In the genomic region with DNA sequence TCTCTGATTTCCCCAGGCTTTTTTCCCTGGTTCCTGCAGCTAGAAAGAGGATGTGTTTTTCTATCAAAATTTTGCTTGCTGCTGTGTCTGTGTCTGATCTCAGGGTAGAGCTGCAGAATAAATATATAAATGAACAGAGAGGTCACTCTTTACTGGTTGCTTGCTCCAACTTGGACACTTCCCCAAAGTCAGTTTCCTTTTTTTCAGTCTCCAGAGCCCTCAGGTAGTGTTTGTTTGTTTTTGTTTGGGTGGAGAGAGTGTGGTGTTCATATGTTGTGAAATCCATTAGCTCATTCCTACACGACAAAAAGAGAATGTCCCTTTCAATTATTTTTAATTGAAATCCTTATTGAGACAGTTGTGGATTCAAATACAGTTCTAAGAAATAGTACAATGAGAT, we compare ENCODE assay signal across 3 cellular contexts.
A peak's percentile ranks its signal among the peaks of the same experiment; 100 is the strongest.
TF ChIP-seq lines count a peak whose summit lies in the region.

No MANE protein-coding gene starts in this region.

TF ChIP-seq in liver, 16 proteins besides CTCF, POLR2A, EP300 and RAD21 (continued from another document):
- TF ChIP-seq SP1 (IDR thresholded peaks at IDR 0.05) (no peak), JUND (IDR thresholded peaks at IDR 0.05) (peak in 1 of 2 donors; percentile 22), FOXA2 (IDR thresholded peaks at IDR 0.05) (no peak), GABPA (IDR thresholded peaks at IDR 0.05 in 1 of 2, conservative IDR thresholded peaks at IDR 0.05 in 1 of 2) (no peak), FOXA1 (IDR thresholded peaks at IDR 0.05) (no peak), TAF1 (conservative IDR thresholded peaks at IDR 0.05) (no peak), NR2F2 (IDR thresholded peaks at IDR 0.05) (no peak)
- TF ChIP-seq, protein P1, sequence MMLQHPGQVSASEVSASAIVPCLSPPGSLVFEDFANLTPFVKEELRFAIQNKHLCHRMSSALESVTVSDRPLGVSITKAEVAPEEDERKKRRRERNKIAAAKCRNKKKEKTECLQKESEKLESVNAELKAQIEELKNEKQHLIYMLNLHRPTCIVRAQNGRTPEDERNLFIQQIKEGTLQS (IDR thresholded peaks at IDR 0.05): no peak
- TF ChIP-seq, protein P2, sequence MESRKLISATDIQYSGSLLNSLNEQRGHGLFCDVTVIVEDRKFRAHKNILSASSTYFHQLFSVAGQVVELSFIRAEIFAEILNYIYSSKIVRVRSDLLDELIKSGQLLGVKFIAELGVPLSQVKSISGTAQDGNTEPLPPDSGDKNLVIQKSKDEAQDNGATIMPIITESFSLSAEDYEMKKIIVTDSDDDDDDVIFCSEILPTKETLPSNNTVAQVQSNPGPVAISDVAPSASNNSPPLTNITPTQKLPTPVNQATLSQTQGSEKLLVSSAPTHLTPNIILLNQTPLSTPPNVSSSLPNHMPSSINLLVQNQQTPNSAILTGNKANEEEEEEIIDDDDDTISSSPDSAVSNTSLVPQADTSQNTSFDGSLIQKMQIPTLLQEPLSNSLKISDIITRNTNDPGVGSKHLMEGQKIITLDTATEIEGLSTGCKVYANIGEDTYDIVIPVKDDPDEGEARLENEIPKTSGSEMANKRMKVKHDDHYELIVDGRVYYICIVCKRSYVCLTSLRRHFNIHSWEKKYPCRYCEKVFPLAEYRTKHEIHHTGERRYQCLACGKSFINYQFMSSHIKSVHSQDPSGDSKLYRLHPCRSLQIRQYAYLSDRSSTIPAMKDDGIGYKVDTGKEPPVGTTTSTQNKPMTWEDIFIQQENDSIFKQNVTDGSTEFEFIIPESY (IDR thresholded peaks at IDR 0.05): no peak
- TF ChIP-seq, protein P3, sequence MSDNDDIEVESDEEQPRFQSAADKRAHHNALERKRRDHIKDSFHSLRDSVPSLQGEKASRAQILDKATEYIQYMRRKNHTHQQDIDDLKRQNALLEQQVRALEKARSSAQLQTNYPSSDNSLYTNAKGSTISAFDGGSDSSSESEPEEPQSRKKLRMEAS (IDR thresholded peaks at IDR 0.05): no peak

TF ChIP-seq in HepG2, 621 proteins besides CTCF, POLR2A, EP300 and RAD21 (continued from another document):
- TF ChIP-seq MIXL1 (CRISPR knock-in tag; IDR thresholded peaks at IDR 0.05) (no peak), TCF7L2 (IDR thresholded peaks at IDR 0.05; ENCODE audit: low read depth, low read length) (no peak), SP140L (CRISPR knock-in tag; IDR thresholded peaks at IDR 0.05; ENCODE audit: borderline replicate concordance) (no peak), ZNF678 (CRISPR knock-in tag; IDR thresholded peaks at IDR 0.05) (no peak), DPF2 (CRISPR knock-in tag; IDR thresholded peaks at IDR 0.05; ENCODE audit: borderline replicate concordance, low read depth) (no peak), ZNF335 (CRISPR knock-in tag; IDR thresholded peaks at IDR 0.05) (no peak), ZKSCAN8 (CRISPR knock-in tag; IDR thresholded peaks at IDR 0.05; ENCODE audit: borderline replicate concordance) (no peak), RFX3 (CRISPR knock-in tag; IDR thresholded peaks at IDR 0.05) (no peak), ZNF781 (CRISPR knock-in tag; IDR thresholded peaks at IDR 0.05; ENCODE audit: borderline replicate concordance, not compliant biosample characterization) (no peak), POLR2G (IDR thresholded peaks at IDR 0.05; ENCODE audit: low read depth, low read length) (no peak), HNRNPH1 (optimal IDR thresholded peaks at IDR 0.05; ENCODE audit: low read depth, low read length) (no peak), ZNF3 (CRISPR knock-in tag; IDR thresholded peaks at IDR 0.05) (no peak), SIN3B (IDR thresholded peaks at IDR 0.05; ENCODE audit: low read length) (no peak)
- TF ChIP-seq, protein P4, sequence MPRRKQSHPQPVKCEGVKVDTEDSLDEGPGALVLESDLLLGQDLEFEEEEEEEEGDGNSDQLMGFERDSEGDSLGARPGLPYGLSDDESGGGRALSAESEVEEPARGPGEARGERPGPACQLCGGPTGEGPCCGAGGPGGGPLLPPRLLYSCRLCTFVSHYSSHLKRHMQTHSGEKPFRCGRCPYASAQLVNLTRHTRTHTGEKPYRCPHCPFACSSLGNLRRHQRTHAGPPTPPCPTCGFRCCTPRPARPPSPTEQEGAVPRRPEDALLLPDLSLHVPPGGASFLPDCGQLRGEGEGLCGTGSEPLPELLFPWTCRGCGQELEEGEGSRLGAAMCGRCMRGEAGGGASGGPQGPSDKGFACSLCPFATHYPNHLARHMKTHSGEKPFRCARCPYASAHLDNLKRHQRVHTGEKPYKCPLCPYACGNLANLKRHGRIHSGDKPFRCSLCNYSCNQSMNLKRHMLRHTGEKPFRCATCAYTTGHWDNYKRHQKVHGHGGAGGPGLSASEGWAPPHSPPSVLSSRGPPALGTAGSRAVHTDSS (CRISPR knock-in tag; conservative IDR thresholded peaks at IDR 0.05): no peak

TF ChIP-seq in K562, 482 proteins besides CTCF, POLR2A, EP300 and RAD21:
- TF ChIP-seq SPI1 (IDR thresholded peaks at IDR 0.05; ENCODE audit: borderline replicate concordance, low read depth, low read length): 0 out of 2 replicates have a peak, but pooled peaks have one; percentile 27
- TF ChIP-seq WHSC1 (IDR thresholded peaks at IDR 0.05; ENCODE audit: low read length): no peak
- TF ChIP-seq MTA2 (IDR thresholded peaks at IDR 0.05; ENCODE audit: low read depth): no peak
- TF ChIP-seq ZNF354B (CRISPR knock-in tag; IDR thresholded peaks at IDR 0.05): no peak
- TF ChIP-seq ILF3 (IDR thresholded peaks at IDR 0.05; ENCODE audit: borderline replicate concordance): no peak
